Comparison of ENCODE assay signal across 2 cellular contexts in the genomic region with DNA sequence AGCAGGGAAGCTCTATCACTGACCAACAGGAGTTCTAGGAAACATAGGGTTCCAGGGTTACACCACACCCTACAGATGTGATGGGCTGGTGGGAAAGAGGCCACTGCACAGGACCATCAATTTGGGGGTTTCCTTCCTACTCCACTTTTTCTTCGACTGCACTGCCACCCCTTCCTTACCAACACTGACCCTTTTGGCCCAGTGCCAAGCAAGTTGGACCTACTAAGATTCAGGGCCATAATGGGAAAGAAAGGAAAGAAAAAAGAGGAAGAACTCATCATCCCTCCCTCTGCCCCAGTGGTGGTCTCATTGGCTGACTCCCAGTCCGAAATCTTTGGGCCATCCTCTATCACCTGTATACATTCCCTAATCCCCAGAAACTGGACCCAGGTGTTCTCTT.
A peak's percentile ranks its signal among the peaks of the same experiment; 100 is the strongest.
TF ChIP-seq lines count a peak whose summit lies in the region.

No MANE protein-coding gene starts in this region.

TF ChIP-seq in HepG2, 621 proteins besides CTCF, POLR2A, EP300 and RAD21:
- TF ChIP-seq ZBTB7B (CRISPR knock-in tag; IDR thresholded peaks at IDR 0.05): no peak
- TF ChIP-seq LCORL (IDR thresholded peaks at IDR 0.05): peak; percentile 73; the same call in 1 of the 2 replicates
- TF ChIP-seq LCORL (CRISPR knock-in tag; IDR thresholded peaks at IDR 0.05): no peak
TF ChIP-seq in HepG2: peak in this region for 1.

TF ChIP-seq in K562, 482 proteins besides CTCF, POLR2A, EP300 and RAD21:
- TF ChIP-seq, protein P1, sequence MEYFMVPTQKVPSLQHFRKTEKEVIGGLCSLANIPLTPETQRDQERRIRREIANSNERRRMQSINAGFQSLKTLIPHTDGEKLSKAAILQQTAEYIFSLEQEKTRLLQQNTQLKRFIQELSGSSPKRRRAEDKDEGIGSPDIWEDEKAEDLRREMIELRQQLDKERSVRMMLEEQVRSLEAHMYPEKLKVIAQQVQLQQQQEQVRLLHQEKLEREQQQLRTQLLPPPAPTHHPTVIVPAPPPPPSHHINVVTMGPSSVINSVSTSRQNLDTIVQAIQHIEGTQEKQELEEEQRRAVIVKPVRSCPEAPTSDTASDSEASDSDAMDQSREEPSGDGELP (CRISPR knock-in tag; IDR thresholded peaks at IDR 0.05; ENCODE audit: borderline replicate concordance): no peak
- TF ChIP-seq NFIC (IDR thresholded peaks at IDR 0.05): peak; percentile 86
